Comparison of ENCODE assay signal across 9 cellular contexts in genomic region chr5:154758501-154758900, GRCh38. TPM values are rescaled to one million over a fixed set of nuclear protein-coding genes. Genes with fewer than 3 reads are reported as not detected.
DNase-seq lines count a peak whose midpoint lies in the region; ATAC-seq and TF ChIP-seq lines count a peak whose summit lies in the region.
"Had no signal": no experiment of that assay in that cellular context is flagged by ENCODE, and none has a peak within 500 bp of the region (broad histone marks: within the 10 kb centered on the region; RNA-seq: fewer than 3 reads in every experiment).

No MANE protein-coding gene starts in this region.

- no peak overlapping the region for H4K91ac ChIP-seq in trophoblast cell (ENCODE audit: low read depth, low read length)

- CTCF ChIA-PET in PC-3 (lab: Charles Lee) = no interaction called here

- H4K20me1 ChIP-seq in DOHH2 (ENCODE audit: control insufficient read depth, insufficient read depth, low read depth, low read length) (peaks cover 49% of the 10 kb centered on the region), PC-3 (ENCODE audit: low read length) (peaks cover 54% of the 10 kb centered on the region)

- H3K79me2 ChIP-seq in DOHH2 (ENCODE audit: control insufficient read depth, low read length) (peaks cover 95% of the 10 kb centered on the region), PC-3 (ENCODE audit: low read length) (peaks cover 93% of the 10 kb centered on the region), trophoblast cell (ENCODE audit: control insufficient read depth, insufficient read depth, low read length, poor library complexity) (peaks cover 45% of the 10 kb centered on the region)

- H4K12ac ChIP-seq in trophoblast cell (ENCODE audit: low read depth, low read length) = no peak overlapping the region

- H2AFZ ChIP-seq in PC-3 (ENCODE audit: low read length) = no peak overlapping the region
- no peak overlapping the region for H2AFZ ChIP-seq in trophoblast cell (ENCODE audit: insufficient read depth, low read length, poor library complexity)

- intact Hi-C loops in PC-3 (cut with micrococcal nuclease) = loop anchor here (5.0 to 10.0 kb wide), 3 partner anchors 54 to 186 kb away; partner anchors contain the start of gene MRPL22

- peak overlapping the region; percentile 84 for H3K4me3 ChIP-seq in DOHH2 (ENCODE audit: low read length)
- peak overlapping the region; percentile 64 for H3K4me3 ChIP-seq in PC-3 (ENCODE audit: low read length)
- H3K4me3 ChIP-seq in epithelial cell of esophagus (ENCODE audit: low read length) = peak overlapping the region; percentile 43
- no peak overlapping the region for H3K4me3 ChIP-seq in trophoblast cell (ENCODE audit: low read depth, low read length)

- H3K36me3 ChIP-seq in DOHH2 (ENCODE audit: control insufficient read depth, low read length) (peaks cover 72% of the 10 kb centered on the region), PC-3 (ENCODE audit: low read depth, low read length) (no peaks in the 10 kb centered on the region), trophoblast cell (ENCODE audit: control insufficient read depth in 1 of 2, insufficient read depth in 2 of 2, low read length in 2 of 2) (no peaks in the 10 kb centered on the region)

- no TSS peak for BruUV-seq in PC-3 (replicated peaks; lab: Mats Ljungman, UMichigan)

- no peaks in the 10 kb centered on the region for H3K9me2 ChIP-seq in DOHH2 (replicated peaks; ENCODE audit: control insufficient read depth, low read length)
- no peaks in the 10 kb centered on the region for H3K9me2 ChIP-seq in PC-3 (replicated peaks; ENCODE audit: low read length)

- no peak overlapping the region for H3K18ac ChIP-seq in trophoblast cell (ENCODE audit: low read length)

- no peaks in the 10 kb centered on the region; the same call in 1 of the 2 replicates for H3F3A ChIP-seq in DOHH2 (ENCODE audit: control insufficient read depth, insufficient read depth)
- no peaks in the 10 kb centered on the region for H3F3A ChIP-seq in PC-3 (ENCODE audit: low read length, unreplicated experiment)

- no peak overlapping the region for H4K8ac ChIP-seq in trophoblast cell (ENCODE audit: low read depth, low read length)

- H3K27me3 ChIP-seq in DOHH2 (ENCODE audit: control insufficient read depth, low read length) = no peaks in the 10 kb centered on the region
- no peaks in the 10 kb centered on the region for H3K27me3 ChIP-seq in PC-3 (ENCODE audit: low read length)
- no peaks in the 10 kb centered on the region for H3K27me3 ChIP-seq in trophoblast cell (ENCODE audit: insufficient read depth, low read length)

- peak overlapping the region; percentile 59 for H3K27ac ChIP-seq in DOHH2 (ENCODE audit: low read depth, low read length)
- H3K27ac ChIP-seq in PC-3 (ENCODE audit: low read length) = peak overlapping the region; percentile 65
- no peak overlapping the region for H3K27ac ChIP-seq in trophoblast cell (ENCODE audit: low read depth, low read length)

- peaks cover 23% of the 10 kb centered on the region for H3K79me1 ChIP-seq in trophoblast cell (ENCODE audit: low read length)

- H2BK12ac ChIP-seq in trophoblast cell (ENCODE audit: low read length) = no peak overlapping the region

- peak overlapping the region; percentile 90 for H3K4ac ChIP-seq in trophoblast cell (ENCODE audit: low read depth, low read length)

- H2BK120ac ChIP-seq in trophoblast cell (ENCODE audit: insufficient read depth, low read length, poor library complexity) = no peak overlapping the region

- H3K23ac ChIP-seq in trophoblast cell (ENCODE audit: low read length) = no peak overlapping the region

- H3K9me3 ChIP-seq in DOHH2 (ENCODE audit: control insufficient read depth, insufficient read depth, low read length) = no peaks in the 10 kb centered on the region
- no peaks in the 10 kb centered on the region for H3K9me3 ChIP-seq in PC-3 (ENCODE audit: low read length)
- no peaks in the 10 kb centered on the region for H3K9me3 ChIP-seq in trophoblast cell (ENCODE audit: insufficient read depth, low read depth, low read length)

- H2BK5ac ChIP-seq in trophoblast cell (ENCODE audit: low read depth, low read length, poor library complexity) = no peak overlapping the region

- TF ChIP-seq CTCF in DOHH2 (IDR thresholded peaks at IDR 0.05; ENCODE audit: low read depth, low read length, poor library complexity, severe bottlenecking) (no peak), PC-3 (conservative IDR thresholded peaks at IDR 0.05; ENCODE audit: low read depth, low read length) (no peak), epithelial cell of esophagus (IDR thresholded peaks at IDR 0.05; ENCODE audit: insufficient read depth, low read depth, low read length, missing control alignments) (no peak)

- no CpG with 5 or more reads among the region's 5 CpGs for WGBS in trophoblast cell (ENCODE audit: extremely low coverage, insufficient coverage, insufficient read length)

- H2AK5ac ChIP-seq in trophoblast cell (ENCODE audit: low read length) = no peak overlapping the region

- ATAC-seq in PC-3 = no peak

- H3K9ac ChIP-seq in PC-3 (ENCODE audit: low read length) (peak overlapping the region; percentile 45), trophoblast cell (ENCODE audit: low read length) (no peak overlapping the region)

- peak overlapping the region; percentile 96 for H3K4me2 ChIP-seq in DOHH2 (ENCODE audit: low read length)
- H3K4me2 ChIP-seq in PC-3 (ENCODE audit: low read length) = peak overlapping the region; percentile 88
- H3K4me2 ChIP-seq in trophoblast cell (ENCODE audit: low read length) = peak overlapping the region; percentile 38

- H3K4me1 ChIP-seq in DOHH2 (ENCODE audit: control insufficient read depth, low read length) (peaks cover 69% of the 10 kb centered on the region), PC-3 (ENCODE audit: insufficient read depth, low read length) (peaks cover 36% of the 10 kb centered on the region), trophoblast cell (ENCODE audit: control insufficient read depth in 1 of 2, insufficient read depth in 2 of 2, low read length in 2 of 2) (peaks cover 0 to 23% of the 10 kb centered on the region in 2 experiments)

- POLR2A ChIA-PET in PC-3 (lab: Charles Lee; ENCODE audit: unreplicated experiment) = interaction anchor here (0.6 kb wide), 1 partner anchor 1402 kb away, joined by 3 read pairs; no protein-coding TSS in a partner anchor

- DNase-seq in PC-3 (no peak), epithelial cell of esophagus (ENCODE audit: low read depth) (no peak), trophoblast cell (no peak), medulla oblongata (ENCODE audit: extremely low spot score) (no peak), hippocampal formation (lab: John Stamatoyannopoulos, UW) (no peak), cerebellar nuclear complex (lab: John Stamatoyannopoulos, UW) (no peak)
- no peak for DNase-seq in stimulated activated CD4-positive, alpha-beta T cell treated with anti-CD3 and anti-CD28 coated beads, Interleukin-1b, Interleukin-23, amount 100 ng/mL, for 48 hours
- DNase-seq: NCI-H446 treated with DMSO at 0.1 percent for 48 hours had no signal

- H3K14ac ChIP-seq in trophoblast cell (ENCODE audit: low read length) = no peak overlapping the region

RNA-seq across cellular contexts. Expression of gene LARP1, which starts 3.3 kb away (rescaled TPM):
- 63.9 and 123 TPM in 2 replicates for total RNA-seq in PC-3 (2014; rRNA removed)
- polyA plus RNA-seq in trophoblast cell (2013) = 106 and 113 TPM in 2 replicates

Comparison
In these comparisons a context has a peak if more than half of its experiments do, and no peak if none do; other contexts are left out.
1. H3K4me2 ChIP-seq: peak in every context shown above with its lines; median percentile 96 in DOHH2; 88 in PC-3; 38 in trophoblast cell.